Comparison of ENCODE assay signal across 13 cellular contexts in genomic region chr18:2173464-2173863, GRCh38.
DNase-seq lines count a peak whose midpoint lies in the region; ATAC-seq and TF ChIP-seq lines count a peak whose summit lies in the region.
"Had no signal": no experiment of that assay in that cellular context is flagged by ENCODE, and none has a peak within 500 bp of the region (broad histone marks: within the 10 kb centered on the region; RNA-seq: fewer than 3 reads in every experiment).

No MANE protein-coding gene starts in this region.

- H3K27me3 Mint-ChIP-seq in WTC11 (ENCODE audit: low read depth), result no peaks in the 10 kb centered on the region
- H3K27me3 Mint-ChIP-seq: activated T-cell treated with anti-CD3 and anti-CD28 coated beads, Interleukin-2, amount 50 U/mL, for 24 hours had no signal

- intact Hi-C loops in Right ventricle myocardium superior (cut with DNase I), result no loop called here

- H3K9me3 Mint-ChIP-seq in WTC11, result peaks cover 40% of the 10 kb centered on the region
- H3K9me3 Mint-ChIP-seq: activated T-cell treated with anti-CD3 and anti-CD28 coated beads, Interleukin-2, amount 50 U/mL, for 24 hours; neural progenitor cell had no signal

- CTCF ChIA-PET in WTC11 (lab: Charles Lee), result interaction anchor here (1.3 to 1.8 kb wide), 2 partner anchors 69 to 90 kb away, joined by 3 to 5 read pairs; no protein-coding TSS in a partner anchor

- no peak overlapping the region for H3K27ac Mint-ChIP-seq in WTC11
- H3K27ac Mint-ChIP-seq: activated T-cell treated with anti-CD3 and anti-CD28 coated beads, Interleukin-2, amount 50 U/mL, for 24 hours had no signal

- H3K4me3 Mint-ChIP-seq in WTC11, result no peak overlapping the region
- H3K4me3 Mint-ChIP-seq: activated T-cell treated with anti-CD3 and anti-CD28 coated beads, Interleukin-2, amount 50 U/mL, for 24 hours; neural progenitor cell had no signal

- 0 out of 2 replicates have a peak, but pooled peaks cover 6% of the 10 kb centered on the region for H3K36me3 Mint-ChIP-seq in WTC11
- H3K36me3 Mint-ChIP-seq: neural progenitor cell had no signal

- peak; percentile 34; the same call in 1 of the 2 replicates for ATAC-seq in WTC11
- peak; percentile 97 for ATAC-seq in Right ventricle myocardium superior (ENCODE audit: poor library complexity)
- no peak for ATAC-seq in HG03460 (IDR thresholded peaks at IDR 0.05; ENCODE audit: unreplicated experiment)

- POLR2A ChIA-PET in WTC11 (lab: Charles Lee), result no interaction called here

- peaks cover 15% of the 10 kb centered on the region for H3K4me1 Mint-ChIP-seq in WTC11

- peak; percentile 7 for DNase-seq in NOMO-1 treated with DMSO at 0.1 percent for 48 hours (lab: John Stamatoyannopoulos, UW; ENCODE audit: unreplicated experiment)
- DNase-seq in NOMO-1 (lab: John Stamatoyannopoulos, UW; ENCODE audit: unreplicated experiment in 2 of 2), result no peak
- DNase-seq in WTC11 (ENCODE audit: low spot score), result no peak
- peak; percentile 48 for DNase-seq in Right ventricle myocardium superior
- peak; percentile 45 for DNase-seq in stromal cell of bone marrow (ENCODE audit: low read depth)
- no peak for DNase-seq in NK-92 treated with Interleukin-12 subunit alpha and Interleukin-12 subunit beta, amount 100 ng/mL, for 24 hours (lab: John Stamatoyannopoulos, UW)
- DNase-seq in HK-2 (ENCODE audit: unreplicated experiment), result no peak
- DNase-seq: activated T-cell treated with anti-CD3 and anti-CD28 coated beads, Interleukin-2, amount 50 U/mL, for 24 hours; dermis blood vessel endothelial cell; NCI-H524; T-helper 9 cell had no signal

- TF ChIP-seq CTCF in WTC11 (IDR thresholded peaks at IDR 0.05), result no peak

TF ChIP-seq in WTC11, 78 proteins besides CTCF, POLR2A, EP300 and RAD21 (continues in another document):
- no peak for TF ChIP-seq IRF1 (CRISPR knock-in tag; IDR thresholded peaks at IDR 0.05)
- TF ChIP-seq, protein P1, sequence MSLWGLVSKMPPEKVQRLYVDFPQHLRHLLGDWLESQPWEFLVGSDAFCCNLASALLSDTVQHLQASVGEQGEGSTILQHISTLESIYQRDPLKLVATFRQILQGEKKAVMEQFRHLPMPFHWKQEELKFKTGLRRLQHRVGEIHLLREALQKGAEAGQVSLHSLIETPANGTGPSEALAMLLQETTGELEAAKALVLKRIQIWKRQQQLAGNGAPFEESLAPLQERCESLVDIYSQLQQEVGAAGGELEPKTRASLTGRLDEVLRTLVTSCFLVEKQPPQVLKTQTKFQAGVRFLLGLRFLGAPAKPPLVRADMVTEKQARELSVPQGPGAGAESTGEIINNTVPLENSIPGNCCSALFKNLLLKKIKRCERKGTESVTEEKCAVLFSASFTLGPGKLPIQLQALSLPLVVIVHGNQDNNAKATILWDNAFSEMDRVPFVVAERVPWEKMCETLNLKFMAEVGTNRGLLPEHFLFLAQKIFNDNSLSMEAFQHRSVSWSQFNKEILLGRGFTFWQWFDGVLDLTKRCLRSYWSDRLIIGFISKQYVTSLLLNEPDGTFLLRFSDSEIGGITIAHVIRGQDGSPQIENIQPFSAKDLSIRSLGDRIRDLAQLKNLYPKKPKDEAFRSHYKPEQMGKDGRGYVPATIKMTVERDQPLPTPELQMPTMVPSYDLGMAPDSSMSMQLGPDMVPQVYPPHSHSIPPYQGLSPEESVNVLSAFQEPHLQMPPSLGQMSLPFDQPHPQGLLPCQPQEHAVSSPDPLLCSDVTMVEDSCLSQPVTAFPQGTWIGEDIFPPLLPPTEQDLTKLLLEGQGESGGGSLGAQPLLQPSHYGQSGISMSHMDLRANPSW (CRISPR knock-in tag; conservative IDR thresholded peaks at IDR 0.05; ENCODE audit: low read depth), result no peak
- TF ChIP-seq IRF2 (CRISPR knock-in tag; IDR thresholded peaks at IDR 0.05; ENCODE audit: borderline replicate concordance, low read depth), result no peak
- no peak for TF ChIP-seq ZNF512 (CRISPR knock-in tag; IDR thresholded peaks at IDR 0.05; ENCODE audit: borderline replicate concordance)
- TF ChIP-seq, protein P2, sequence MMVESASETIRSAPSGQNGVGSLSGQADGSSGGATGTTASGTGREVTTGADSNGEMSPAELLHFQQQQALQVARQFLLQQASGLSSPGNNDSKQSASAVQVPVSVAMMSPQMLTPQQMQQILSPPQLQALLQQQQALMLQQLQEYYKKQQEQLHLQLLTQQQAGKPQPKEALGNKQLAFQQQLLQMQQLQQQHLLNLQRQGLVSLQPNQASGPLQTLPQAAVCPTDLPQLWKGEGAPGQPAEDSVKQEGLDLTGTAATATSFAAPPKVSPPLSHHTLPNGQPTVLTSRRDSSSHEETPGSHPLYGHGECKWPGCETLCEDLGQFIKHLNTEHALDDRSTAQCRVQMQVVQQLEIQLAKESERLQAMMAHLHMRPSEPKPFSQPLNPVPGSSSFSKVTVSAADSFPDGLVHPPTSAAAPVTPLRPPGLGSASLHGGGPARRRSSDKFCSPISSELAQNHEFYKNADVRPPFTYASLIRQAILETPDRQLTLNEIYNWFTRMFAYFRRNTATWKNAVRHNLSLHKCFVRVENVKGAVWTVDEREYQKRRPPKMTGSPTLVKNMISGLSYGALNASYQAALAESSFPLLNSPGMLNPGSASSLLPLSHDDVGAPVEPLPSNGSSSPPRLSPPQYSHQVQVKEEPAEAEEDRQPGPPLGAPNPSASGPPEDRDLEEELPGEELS (CRISPR knock-in tag; IDR thresholded peaks at IDR 0.05), result no peak
- TF ChIP-seq ZNF416 (CRISPR knock-in tag; IDR thresholded peaks at IDR 0.05), result no peak
- TF ChIP-seq ZNF263 (CRISPR knock-in tag; IDR thresholded peaks at IDR 0.05; ENCODE audit: low read depth), result no peak
- TF ChIP-seq ZNF423 (CRISPR knock-in tag; IDR thresholded peaks at IDR 0.05), result no peak
- TF ChIP-seq, protein P3, sequence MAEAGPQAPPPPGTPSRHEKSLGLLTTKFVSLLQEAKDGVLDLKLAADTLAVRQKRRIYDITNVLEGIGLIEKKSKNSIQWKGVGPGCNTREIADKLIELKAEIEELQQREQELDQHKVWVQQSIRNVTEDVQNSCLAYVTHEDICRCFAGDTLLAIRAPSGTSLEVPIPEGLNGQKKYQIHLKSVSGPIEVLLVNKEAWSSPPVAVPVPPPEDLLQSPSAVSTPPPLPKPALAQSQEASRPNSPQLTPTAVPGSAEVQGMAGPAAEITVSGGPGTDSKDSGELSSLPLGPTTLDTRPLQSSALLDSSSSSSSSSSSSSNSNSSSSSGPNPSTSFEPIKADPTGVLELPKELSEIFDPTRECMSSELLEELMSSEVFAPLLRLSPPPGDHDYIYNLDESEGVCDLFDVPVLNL (CRISPR knock-in tag; IDR thresholded peaks at IDR 0.05; ENCODE audit: borderline replicate concordance, low read depth), result no peak
- TF ChIP-seq SMAD4 (CRISPR knock-in tag; IDR thresholded peaks at IDR 0.05), result no peak
- no peak for TF ChIP-seq RELA (CRISPR knock-in tag; IDR thresholded peaks at IDR 0.05; ENCODE audit: borderline replicate concordance)
- TF ChIP-seq, protein P4, sequence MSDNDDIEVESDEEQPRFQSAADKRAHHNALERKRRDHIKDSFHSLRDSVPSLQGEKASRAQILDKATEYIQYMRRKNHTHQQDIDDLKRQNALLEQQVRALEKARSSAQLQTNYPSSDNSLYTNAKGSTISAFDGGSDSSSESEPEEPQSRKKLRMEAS (CRISPR knock-in tag; IDR thresholded peaks at IDR 0.05), result no peak
- TF ChIP-seq AR (CRISPR knock-in tag; IDR thresholded peaks at IDR 0.05), result no peak

Comparison
In these comparisons a context has a peak if more than half of its experiments do, and no peak if none do; other contexts are left out.
1. DNase-seq: peak in NOMO-1 treated with DMSO at 0.1 percent for 48 hours (single experiment), Right ventricle myocardium superior (single experiment) and stromal cell of bone marrow (single experiment); none in NOMO-1 (0 of 2), WTC11 (single experiment), NK-92 treated with Interleukin-12 subunit alpha and Interleukin-12 subunit beta, amount 100 ng/mL, for 24 hours (single experiment) and HK-2 (single experiment).